ENCODE assay signal across 18 cellular contexts in genomic region chr22:46147471-46148267, GRCh38. TPM values are rescaled to one million over a fixed set of nuclear protein-coding genes. Genes with fewer than 3 reads are reported as not detected.
DNase-seq lines count a peak whose midpoint lies in the region; ATAC-seq and TF ChIP-seq lines count a peak whose summit lies in the region.
"Had no signal": no experiment of that assay in that cellular context is flagged by ENCODE, and none has a peak within 500 bp of the region (broad histone marks: within the 10 kb centered on the region; RNA-seq: fewer than 3 reads in every experiment).

No MANE protein-coding gene starts in this region.

- intact Hi-C loops in Right ventricle myocardium superior (cut with DNase I): loop anchor here (5.0 kb wide), 1 partner anchor 150 kb away; the partner anchor contains the start of gene GTSE1
- intact Hi-C loops in Right ventricle myocardium inferior (cut with DNase I): no loop called here
- intact Hi-C loops in ovary (cut with DNase I): no loop called here

- no peaks in the 10 kb centered on the region for H3K9me3 ChIP-seq in right atrium auricular region
- H3K9me3 ChIP-seq in ovary: no peaks in the 10 kb centered on the region
- H3K9me3 ChIP-seq in WERI-Rb-1 (ENCODE audit: severe bottlenecking): no peaks in the 10 kb centered on the region
- H3K9me3 ChIP-seq: body of pancreas had no signal

- H3K4me1 ChIP-seq in right atrium auricular region (peaks cover 0 to 44% of the 10 kb centered on the region in 2 donors), ovary (ENCODE audit: insufficient read depth) (peaks cover 12% of the 10 kb centered on the region)

- H3K36me3 ChIP-seq in right atrium auricular region (no peaks in the 10 kb centered on the region), ovary (no peaks in the 10 kb centered on the region), WERI-Rb-1 (peaks cover 6% of the 10 kb centered on the region)

- ATAC-seq in Right ventricle myocardium superior (ENCODE audit: poor library complexity) (no peak), Right ventricle myocardium inferior (no peak)
- ATAC-seq: body of pancreas, K562 had no signal

- WGBS in ovary, 3 donors: 42 to 46% (median 45%) methylated on average over 19 of the region's 19 CpGs

- no peak for TF ChIP-seq EP300 in ovary (IDR thresholded peaks at IDR 0.05)

- peak overlapping the region; percentile 96 to 99 for H3K27ac ChIP-seq in right atrium auricular region
- H3K27ac ChIP-seq in ovary: peak overlapping the region in 1 of 2 donors; percentile 29
- no peak overlapping the region for H3K27ac ChIP-seq in WERI-Rb-1
- H3K27ac ChIP-seq: body of pancreas had no signal

- H3K4me3 ChIP-seq in right atrium auricular region (no peak overlapping the region), ovary (no peak overlapping the region), WERI-Rb-1 (ENCODE audit: low read depth, low read length) (no peak overlapping the region)
- H3K4me3 ChIP-seq: body of pancreas, K562 had no signal

- peak; percentile 72 for DNase-seq in Right ventricle myocardium superior
- DNase-seq in Right ventricle myocardium inferior (ENCODE audit: missing footprints): no peak
- DNase-seq in right atrium auricular region (ENCODE audit: low spot score): no peak
- peak; percentile 51 to 69 (median 56) for DNase-seq in ovary
- no peak for DNase-seq in WERI-Rb-1
- no peak for DNase-seq in NK-92 (lab: John Stamatoyannopoulos, UW; ENCODE audit: unreplicated experiment)
- no peak for DNase-seq in MV-4-11 (lab: John Stamatoyannopoulos, UW)
- DNase-seq in NCI-H2196 treated with DMSO at 0.1 percent for 48 hours (lab: John Stamatoyannopoulos, UW; ENCODE audit: unreplicated experiment): no peak
- DNase-seq: activated CD4-positive, CD25-positive, alpha-beta regulatory T cell; activated naive CD4-positive, alpha-beta T cell; CD4-positive, alpha-beta memory T cell; effector CD4-positive, alpha-beta T cell; HCEC 1CT; mesenchymal stem cell; NCI-H1436; NCI-H510A treated with DMSO at 0.1 percent for 48 hours had no signal

- TF ChIP-seq POLR2A in ovary (IDR thresholded peaks at IDR 0.05): no peak

- H3K27me3 ChIP-seq in right atrium auricular region: no peaks in the 10 kb centered on the region
- H3K27me3 ChIP-seq in ovary: no peaks in the 10 kb centered on the region
- no peaks in the 10 kb centered on the region for H3K27me3 ChIP-seq in WERI-Rb-1 (ENCODE audit: insufficient read depth, low read depth, severe bottlenecking)
- H3K27me3 ChIP-seq: body of pancreas had no signal

- TF ChIP-seq CTCF in right atrium auricular region (IDR thresholded peaks at IDR 0.05): no peak
- TF ChIP-seq CTCF in ovary (IDR thresholded peaks at IDR 0.05): no peak
- no peak for TF ChIP-seq CTCF in WERI-Rb-1 (IDR thresholded peaks at IDR 0.05; ENCODE audit: low read depth, low read length)

RNA-seq across cellular contexts. Expression of gene PPARA, which starts 2.7 kb away (rescaled TPM):
- 66.1 TPM for total RNA-seq in Right ventricle myocardium superior
- 70.5 TPM for total RNA-seq in Right ventricle myocardium inferior
- 10 to 100 TPM; 48.4 to 67.1 TPM for total RNA-seq in right atrium auricular region
- total RNA-seq in ovary: 10 to 100 TPM in 6 of 7 donors, 1 to 10 TPM in 1; 9.7 to 41.0 (median 34.0) TPM
- 10 to 100 TPM; 12.8 to 16.0 TPM for polyA plus RNA-seq in ovary

Comparison
In these comparisons a context has a peak if more than half of its experiments do, and no peak if none do; other contexts are left out.
1. DNase-seq: peak in Right ventricle myocardium superior (single experiment) and ovary (5 of 5); none in Right ventricle myocardium inferior (single experiment), right atrium auricular region (single experiment), WERI-Rb-1 (single experiment), NK-92 (single experiment), MV-4-11 (single experiment) and NCI-H2196 treated with DMSO at 0.1 percent for 48 hours (single experiment).